ENCODE assay signal across 17 cellular contexts in the genomic region with DNA sequence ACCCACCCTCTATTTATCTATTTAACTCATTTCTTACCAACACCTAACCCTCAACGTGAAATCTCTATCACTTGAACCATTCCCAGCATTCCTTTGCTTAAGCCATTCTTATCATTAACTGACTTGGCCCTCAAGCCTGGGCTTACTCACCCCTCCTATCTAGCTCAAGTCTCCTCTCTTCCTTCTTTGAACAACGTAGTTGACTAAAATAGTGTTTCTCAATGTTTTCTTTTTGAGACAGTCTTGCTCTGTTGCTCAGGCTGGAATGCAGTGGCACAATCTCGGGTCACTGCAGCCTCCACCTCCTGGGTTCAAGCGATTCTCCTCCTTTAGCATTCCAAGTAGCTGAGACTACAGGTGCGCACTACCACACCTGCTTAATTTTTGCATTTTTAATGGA. TPM values are rescaled to one million over a fixed set of nuclear protein-coding genes. Genes with fewer than 3 reads are reported as not detected.
DNase-seq lines count a peak whose midpoint lies in the region; ATAC-seq and TF ChIP-seq lines count a peak whose summit lies in the region.
"Had no signal": no experiment of that assay in that cellular context is flagged by ENCODE, and none has a peak within 500 bp of the region (broad histone marks: within the 10 kb centered on the region; RNA-seq: fewer than 3 reads in every experiment).

No MANE protein-coding gene starts in this region.

- no peaks in the 10 kb centered on the region for H3K36me3 ChIP-seq in Caco-2 (ENCODE audit: control insufficient read depth, insufficient read depth, low read length)
- no peaks in the 10 kb centered on the region for H3K36me3 ChIP-seq in mesendoderm (ENCODE audit: control insufficient read depth, insufficient read depth, low read length)

- H2AK5ac ChIP-seq in mesendoderm (ENCODE audit: low read length) = no peak overlapping the region

- H3K27me3 Mint-ChIP-seq in Caco-2 (ENCODE audit: insufficient read depth, unreplicated experiment) = no peaks in the 10 kb centered on the region
- no peaks in the 10 kb centered on the region for H3K27me3 Mint-ChIP-seq in T-helper 17 cell

- H4K5ac ChIP-seq in mesendoderm (ENCODE audit: low read length) = no peak overlapping the region

- H2BK120ac ChIP-seq in mesendoderm (ENCODE audit: low read depth, low read length) = no peak overlapping the region

- peaks cover 18% of the 10 kb centered on the region for H3K79me2 ChIP-seq in mesendoderm (ENCODE audit: control insufficient read depth, insufficient read depth, low read length)

- BruUV-seq in Caco-2 (replicated peaks; lab: Mats Ljungman, UMichigan) = no TSS peak

- H3K27me3 ChIP-seq in Caco-2 (replicated peaks; ENCODE audit: control insufficient read depth, insufficient read depth, low read length) = no peaks in the 10 kb centered on the region
- H3K27me3 ChIP-seq in mesendoderm (ENCODE audit: insufficient read depth, low read length, poor library complexity) = no peaks in the 10 kb centered on the region

- H2BK5ac ChIP-seq in mesendoderm (ENCODE audit: low read length) = no peak overlapping the region

- H3K4me3 Mint-ChIP-seq in Caco-2 (ENCODE audit: unreplicated experiment) (no peak overlapping the region), T-helper 17 cell (peak overlapping the region; percentile 41)
- H3K4me3 Mint-ChIP-seq: CD14-positive monocyte had no signal

- no peak overlapping the region for H2BK15ac ChIP-seq in mesendoderm (replicated peaks; ENCODE audit: low read depth)

- 100% methylated on average over 1 of the region's 5 CpGs for WGBS in mesendoderm (ENCODE audit: extremely low coverage, insufficient coverage, low lambda C conversion rate)

- H3K36me3 Mint-ChIP-seq in Caco-2 (ENCODE audit: insufficient read depth, unreplicated experiment) = peaks cover 32% of the 10 kb centered on the region
- peaks cover 7% of the 10 kb centered on the region for H3K36me3 Mint-ChIP-seq in T-helper 17 cell (ENCODE audit: low read depth)

- no peak for TF ChIP-seq CTCF in Caco-2 (IDR thresholded peaks at IDR 0.05; ENCODE audit: insufficient read depth in 1 of 2, low read depth in 1 of 2, low read length in 1 of 2, severe bottlenecking in 1 of 2, unreplicated experiment in 1 of 2)
- no peak for TF ChIP-seq CTCF in epithelial cell of proximal tubule (conservative IDR thresholded peaks at IDR 0.05; ENCODE audit: low read depth, low read length)

- H3K23ac ChIP-seq in mesendoderm (ENCODE audit: low read length) = no peak overlapping the region

- peaks cover 40% of the 10 kb centered on the region for H3K4me1 ChIP-seq in Caco-2
- H3K4me1 ChIP-seq in mesendoderm (ENCODE audit: control insufficient read depth, low read depth, low read length) = no peaks in the 10 kb centered on the region

- H3K9ac ChIP-seq in mesendoderm (ENCODE audit: low read length) = no peak overlapping the region

- CTCF ChIA-PET in Caco-2 (lab: Charles Lee) = interaction anchor here (1.2 kb wide), 1 partner anchor 9 kb away, joined by 3 read pairs; no protein-coding TSS in a partner anchor

- peaks cover 6% of the 10 kb centered on the region for H3K79me1 ChIP-seq in mesendoderm (ENCODE audit: low read length)

- H3K56ac ChIP-seq in mesendoderm (ENCODE audit: low read length) = no peak overlapping the region

- intact Hi-C loops in Caco-2 (cut with micrococcal nuclease; ENCODE audit: unreplicated experiment) = no loop called here

- H3K4me3 ChIP-seq in Caco-2 (ENCODE audit: low read depth, low read length) = no peak overlapping the region
- H3K4me3 ChIP-seq in epithelial cell of proximal tubule (ENCODE audit: low read depth, low read length) = no peak overlapping the region
- no peak overlapping the region for H3K4me3 ChIP-seq in mesendoderm (ENCODE audit: low read length)
- H3K4me3 ChIP-seq: A549 had no signal

- H3K9me3 ChIP-seq in Caco-2 = no peaks in the 10 kb centered on the region
- H3K9me3 ChIP-seq in T-helper 17 cell (ENCODE audit: control insufficient read depth, low read length, poor library complexity, severe bottlenecking) = no peaks in the 10 kb centered on the region
- H3K9me3 ChIP-seq: A549 had no signal

- no peak overlapping the region for H3K4me2 ChIP-seq in mesendoderm (ENCODE audit: low read length)
- H3K4me2 ChIP-seq: A549 had no signal

- peak in 1 of 2 experiments; percentile 45 for DNase-seq in Caco-2
- DNase-seq in T-helper 17 cell = no peak
- DNase-seq in epithelial cell of proximal tubule (ENCODE audit: low read depth) = peak; percentile 71
- peak; percentile 29 for DNase-seq in mesendoderm
- no peak for DNase-seq in NCI-H1417 (lab: John Stamatoyannopoulos, UW)
- DNase-seq in AG08395 (ENCODE audit: low spot score) = no peak
- DNase-seq in NCI-H446 treated with DMSO at 0.1 percent for 48 hours (lab: John Stamatoyannopoulos, UW) = no peak
- no peak for DNase-seq in SIG-M5 (lab: John Stamatoyannopoulos, UW)
- DNase-seq: DMS79, GOT3, MM.1S, NCI-H1930, NCI-H2171 treated with DMSO at 0.1 percent for 48 hours, NCI-H510A treated with DMSO at 0.1 percent for 48 hours, SHP77 had no signal

- H3K9me3 Mint-ChIP-seq in Caco-2 (ENCODE audit: unreplicated experiment) = no peaks in the 10 kb centered on the region

- H3K18ac ChIP-seq in mesendoderm (ENCODE audit: low read length) = no peak overlapping the region

- no peak overlapping the region for H3K27ac ChIP-seq in mesendoderm (ENCODE audit: low read depth, low read length)
- H3K27ac ChIP-seq: A549 had no signal

- H3K27ac Mint-ChIP-seq in Caco-2 (ENCODE audit: unreplicated experiment) (peak overlapping the region; percentile 33), T-helper 17 cell (no peak overlapping the region)

- peaks cover 43% of the 10 kb centered on the region for H3K4me1 Mint-ChIP-seq in Caco-2 (ENCODE audit: low read depth, unreplicated experiment)
- H3K4me1 Mint-ChIP-seq in T-helper 17 cell = peaks cover 38% of the 10 kb centered on the region

- no peak overlapping the region for H4K8ac ChIP-seq in mesendoderm (ENCODE audit: low read depth, low read length)

- H3K4ac ChIP-seq in mesendoderm (ENCODE audit: low read depth, low read length) = no peak overlapping the region

- ATAC-seq in T-helper 17 cell = no peak
- ATAC-seq: A549 had no signal

- POLR2A ChIA-PET in Caco-2 (lab: Charles Lee) = no interaction called here

RNA-seq across cellular contexts. Expression of a gene that starts 7.0 kb away (rescaled TPM):
- total RNA-seq in Caco-2 (2022) (203 and 240 TPM in 2 replicates), T-helper 17 cell (100 to 1,000 TPM in 1 of 2 donors, 10 to 100 TPM in 1; 94.9 to 117 TPM), epithelial cell of proximal tubule (95.9 and 132 TPM in 2 replicates)
- polyA plus RNA-seq in mesendoderm (2013, experiment 1 of 2) = 39.1 TPM
- polyA plus RNA-seq in mesendoderm (2013, experiment 2 of 2) = 38.8 TPM

RNA-seq across cellular contexts. Expression of a gene that starts 26.5 kb away (rescaled TPM):
- 2.0 and 2.1 TPM in 2 replicates for total RNA-seq in Caco-2 (2022)
- 1 to 10 TPM; 2.2 to 2.6 TPM for total RNA-seq in T-helper 17 cell
- 0.80 and 1.1 TPM in 2 replicates for total RNA-seq in epithelial cell of proximal tubule
- polyA plus RNA-seq in mesendoderm (2013, experiment 1 of 2) = 0.67 TPM
- polyA plus RNA-seq in mesendoderm (2013, experiment 2 of 2) = 0.83 TPM
- polyA plus RNA-seq: CD14-positive monocyte had no signal

RNA-seq across cellular contexts. Expression of a gene that starts 48.2 kb away (rescaled TPM):
- total RNA-seq in Caco-2 (2022) (0.26 and 0.39 TPM in 2 replicates), T-helper 17 cell (1 to 10 TPM; 2.4 to 2.6 TPM), epithelial cell of proximal tubule (0.14 and 0.98 TPM in 2 replicates)
- 0.07 TPM for polyA plus RNA-seq in mesendoderm (2013, experiment 1 of 2)
- 0.10 TPM for polyA plus RNA-seq in mesendoderm (2013, experiment 2 of 2)

Comparison
In these comparisons a context has a peak if more than half of its experiments do, and no peak if none do; other contexts are left out.
1. DNase-seq: peak in epithelial cell of proximal tubule (single experiment) and mesendoderm (single experiment); none in T-helper 17 cell (0 of 3), NCI-H1417 (0 of 3), AG08395 (single experiment), NCI-H446 treated with DMSO at 0.1 percent for 48 hours (single experiment) and SIG-M5 (single experiment).